28 cellular contexts compared by ENCODE assay signal in genomic region chr13:30442854-30443379, GRCh38. TPM values are rescaled to one million over a fixed set of nuclear protein-coding genes. Genes with fewer than 3 reads are reported as not detected.
DNase-seq lines count a peak whose midpoint lies in the region; ATAC-seq, FAIRE-seq and TF ChIP-seq lines count a peak whose summit lies in the region.
"Had no signal": no experiment of that assay in that cellular context is flagged by ENCODE, and none has a peak within 500 bp of the region (broad histone marks: within the 10 kb centered on the region; RNA-seq: fewer than 3 reads in every experiment).

No MANE protein-coding gene starts in this region.

- FAIRE-seq in GM18507 (lab: Jason Lieb, UNC), result peak; percentile 79

- peaks cover 44 to 80% (median 70%) of the 10 kb centered on the region in 10 experiments for H3K4me1 ChIP-seq in BLaER1 treated with 17β-estradiol and CSF1 and Interleukin-3, amounts not matched to agents 10 nM and 100 nM
- H3K4me1 ChIP-seq in OCI-LY1 (ENCODE audit: insufficient read depth, low read length, severe bottlenecking) (peaks cover 68% of the 10 kb centered on the region), body of pancreas (peaks cover 23% of the 10 kb centered on the region)

- H4K20me1 ChIP-seq in BLaER1 treated with 17β-estradiol and CSF1 and Interleukin-3, amounts not matched to agents 10 nM and 100 nM, result no peaks in the 10 kb centered on the region
- no peaks in the 10 kb centered on the region for H4K20me1 ChIP-seq in OCI-LY1 (ENCODE audit: insufficient read depth, low read length)

- intact Hi-C loops in body of pancreas (cut with DNase I), result no loop called here

- no peaks in the 10 kb centered on the region for H3K36me3 ChIP-seq in BLaER1 treated with 17β-estradiol and CSF1 and Interleukin-3, amounts not matched to agents 10 nM and 100 nM
- H3K36me3 ChIP-seq in OCI-LY1 (ENCODE audit: insufficient read depth, low read length) (peaks cover 14% of the 10 kb centered on the region), body of pancreas (replicated peaks in 1 of 2; ENCODE audit: insufficient read depth in 1 of 2, low read depth in 2 of 2) (no peaks in the 10 kb centered on the region)
- H3K36me3 ChIP-seq: upper lobe of right lung had no signal

- H3K4me1 Mint-ChIP-seq in naive B cell, result peaks cover 55 to 82% (median 74%) of the 10 kb centered on the region in 3 donors

- H3K4me2 ChIP-seq in BLaER1 treated with 17β-estradiol and CSF1 and Interleukin-3, amounts not matched to agents 10 nM and 100 nM, result peak overlapping the region; percentile 47 to 95 (median 93); a peak in 21 of 22 replicates
- H3K4me2 ChIP-seq in OCI-LY1 (ENCODE audit: low read length), result peak overlapping the region; percentile 74

- H3K9ac ChIP-seq in BLaER1 treated with 17β-estradiol and CSF1 and Interleukin-3, amounts not matched to agents 10 nM and 100 nM, result peak overlapping the region in 6 of 11 experiments; percentile 76 to 92 (median 88); a peak in 7 of 22 replicates
- H3K9ac ChIP-seq in OCI-LY1 (ENCODE audit: low read length), result peak overlapping the region; percentile 67; the same call in 1 of the 2 replicates

- peaks cover 0 to 29% (median 10%) of the 10 kb centered on the region in 11 experiments; a peak in 13 of 22 replicates for H3K9me3 ChIP-seq in BLaER1 treated with 17β-estradiol and CSF1 and Interleukin-3, amounts not matched to agents 10 nM and 100 nM (replicated peaks in 1 of 11)
- H3K9me3 ChIP-seq in OCI-LY1 (ENCODE audit: low read length) (no peaks in the 10 kb centered on the region), body of pancreas (no peaks in the 10 kb centered on the region)
- H3K9me3 ChIP-seq: upper lobe of right lung had no signal

- peaks cover 10% of the 10 kb centered on the region; the same call in 1 of the 2 replicates for H3F3A ChIP-seq in OCI-LY1 (ENCODE audit: insufficient read depth, low read length)

- H3K79me2 ChIP-seq in OCI-LY1 (ENCODE audit: insufficient read depth, low read length), result peaks cover 20% of the 10 kb centered on the region

- H3K27ac ChIP-seq in BLaER1 treated with 17β-estradiol and CSF1 and Interleukin-3, amounts not matched to agents 10 nM and 100 nM, result peak overlapping the region in 8 of 11 experiments; percentile 84 to 96 (median 92); a peak in 15 of 22 replicates
- H3K27ac ChIP-seq in OCI-LY1 (ENCODE audit: low read depth, low read length, poor library complexity, severe bottlenecking) (peak overlapping the region; percentile 98), body of pancreas (no peak overlapping the region)
- H3K27ac ChIP-seq: C4-2B, upper lobe of right lung had no signal

- H3K27me3 ChIP-seq in BLaER1 treated with 17β-estradiol and CSF1 and Interleukin-3, amounts not matched to agents 10 nM and 100 nM, result no peaks in the 10 kb centered on the region
- no peaks in the 10 kb centered on the region for H3K27me3 ChIP-seq in OCI-LY1 (ENCODE audit: insufficient read depth, low read length)
- no peaks in the 10 kb centered on the region for H3K27me3 ChIP-seq in body of pancreas
- H3K27me3 ChIP-seq: upper lobe of right lung had no signal

- TF ChIP-seq CTCF in OCI-LY1 (IDR thresholded peaks at IDR 0.05; ENCODE audit: low read length) (no peak), body of pancreas (IDR thresholded peaks at IDR 0.05) (no peak)

- 78 to 85% methylated on average over 6 of the region's 6 CpGs for WGBS in body of pancreas, 2 donors

- peak; percentile 15 to 29 for ATAC-seq in naive B cell (ENCODE audit: low read depth in 2 of 2)
- ATAC-seq in activated naive CD4-positive, alpha-beta T cell treated with anti-CD3 and anti-CD28 coated beads, Interleukin-2, amount 50 U/mL, for 72 hours, result no peak
- no peak for ATAC-seq in GM18511 (IDR thresholded peaks at IDR 0.05; ENCODE audit: unreplicated experiment)
- ATAC-seq in body of pancreas, result no peak
- ATAC-seq: activated CD4-positive, CD25-positive, alpha-beta regulatory T cell treated with anti-CD3 and anti-CD28 coated beads, Interleukin-2, amount 50 U/mL, for 24 hours; activated CD8-positive, alpha-beta T cell treated with anti-CD3 and anti-CD28 coated beads for 36 hours; activated naive CD8-positive, alpha-beta T cell treated with anti-CD3 and anti-CD28 coated beads, Interleukin-2, amount 50 U/mL, for 24 hours; HCT116; naive thymus-derived CD4-positive, alpha-beta T cell; Panc1; T-cell; upper lobe of right lung had no signal

- no peak for TF ChIP-seq POLR2A in body of pancreas (IDR thresholded peaks at IDR 0.05)

- no peaks in the 10 kb centered on the region for H3K36me3 Mint-ChIP-seq in naive B cell
- H3K36me3 Mint-ChIP-seq in activated naive CD4-positive, alpha-beta T cell treated with anti-CD3 and anti-CD28 coated beads, Interleukin-2, amount 50 U/mL, for 72 hours, result no peaks in the 10 kb centered on the region
- H3K36me3 Mint-ChIP-seq: brain, T-cell had no signal

- H3K27me3 Mint-ChIP-seq in naive B cell, result no peaks in the 10 kb centered on the region

- no peak overlapping the region for H3K4me3 ChIP-seq in BLaER1 treated with 17β-estradiol and CSF1 and Interleukin-3, amounts not matched to agents 10 nM and 100 nM
- H3K4me3 ChIP-seq in OCI-LY1 (ENCODE audit: low read depth, low read length, poor library complexity, severe bottlenecking) (no peak overlapping the region), body of pancreas (no peak overlapping the region)
- H3K4me3 ChIP-seq: upper lobe of right lung had no signal

- H3K9me3 Mint-ChIP-seq in naive B cell, result no peaks in the 10 kb centered on the region
- H3K9me3 Mint-ChIP-seq in activated naive CD4-positive, alpha-beta T cell treated with anti-CD3 and anti-CD28 coated beads, Interleukin-2, amount 50 U/mL, for 72 hours, result peaks cover 0 to 7% of the 10 kb centered on the region in 2 donors
- H3K9me3 Mint-ChIP-seq: activated CD8-positive, alpha-beta T cell treated with anti-CD3 and anti-CD28 coated beads for 36 hours; activated naive CD8-positive, alpha-beta T cell treated with anti-CD3 and anti-CD28 coated beads, Interleukin-2, amount 50 U/mL, for 24 hours; T-cell had no signal

- H2AFZ ChIP-seq in OCI-LY1 (ENCODE audit: low read length), result peak overlapping the region; percentile 35

- no peaks in the 10 kb centered on the region for H3K9me2 ChIP-seq in OCI-LY1 (ENCODE audit: low read depth, low read length)

- H3K4me3 Mint-ChIP-seq in naive B cell, result peak overlapping the region; percentile 42 to 94 (median 84)
- H3K4me3 Mint-ChIP-seq: activated CD8-positive, alpha-beta T cell treated with anti-CD3 and anti-CD28 coated beads for 36 hours; activated naive CD8-positive, alpha-beta T cell treated with anti-CD3 and anti-CD28 coated beads, Interleukin-2, amount 50 U/mL, for 24 hours; brain; naive thymus-derived CD4-positive, alpha-beta T cell; T-cell had no signal

- H3K27ac Mint-ChIP-seq in naive B cell, result peak overlapping the region; percentile 74 to 97 (median 89)
- H3K27ac Mint-ChIP-seq in activated naive CD4-positive, alpha-beta T cell treated with anti-CD3 and anti-CD28 coated beads, Interleukin-2, amount 50 U/mL, for 72 hours, result no peak overlapping the region
- H3K27ac Mint-ChIP-seq: activated CD8-positive, alpha-beta T cell treated with anti-CD3 and anti-CD28 coated beads for 36 hours; activated naive CD8-positive, alpha-beta T cell treated with anti-CD3 and anti-CD28 coated beads, Interleukin-2, amount 50 U/mL, for 24 hours; brain; naive thymus-derived CD4-positive, alpha-beta T cell; T-cell had no signal

- DNase-seq in GM18507 (ENCODE audit: extremely low spot score, insufficient read length, low read depth) (no peak), naive B cell (peak; percentile 29), KG1 (lab: John Stamatoyannopoulos, UW) (no peak), body of pancreas (no peak)
- no peak for DNase-seq in activated naive CD4-positive, alpha-beta T cell treated with anti-CD3 and anti-CD28 coated beads, Interleukin-2, amount 50 U/mL, for 72 hours (ENCODE audit: low spot score in 2 of 2)
- DNase-seq: ACHN; activated CD8-positive, alpha-beta T cell treated with anti-CD3 and anti-CD28 coated beads for 36 hours; activated gamma-delta T cell; activated naive CD8-positive, alpha-beta T cell treated with anti-CD3 and anti-CD28 coated beads, Interleukin-2, amount 50 U/mL, for 24 hours; activated T-cell treated with anti-CD3 and anti-CD28 coated beads, Interleukin-2, amount 50 U/mL, for 1 hour; naive thymus-derived CD4-positive, alpha-beta T cell; NCI-H1417 treated with DMSO at 0.1 percent for 48 hours; NCI-H524 treated with DMSO at 0.1 percent for 48 hours; NK-92 treated with Interleukin-12 subunit alpha and Interleukin-12 subunit beta, amount 100 ng/mL, for 24 hours; occipital lobe; stimulated activated CD4-positive, alpha-beta T cell treated with anti-CD3 and anti-CD28 coated beads, Interleukin-1b, Interleukin-23, amount 100 ng/mL, for 48 hours; substantia nigra; T-cell; upper lobe of right lung had no signal

RNA-seq across cellular contexts. Expression of gene UBE2L5, which starts 20.6 kb away (rescaled TPM):
- polyA plus RNA-seq in naive B cell (ENCODE audit: low read depth in 6 of 6), result under 1 TPM in 2 of 6 donors, not detected in 4; 0.19 to 0.31 TPM
- under 1 TPM in 1 of 2 donors, not detected in 1; 0.25 TPM for total RNA-seq in activated naive CD4-positive, alpha-beta T cell treated with anti-CD3 and anti-CD28 coated beads, Interleukin-2, amount 50 U/mL, for 72 hours
- not detected for total RNA-seq in body of pancreas
- total RNA-seq: activated CD8-positive, alpha-beta T cell treated with anti-CD3 and anti-CD28 coated beads for 36 hours; naive thymus-derived CD4-positive, alpha-beta T cell; occipital lobe; skeletal muscle tissue; upper lobe of right lung had no signal

RNA-seq across cellular contexts. Expression of gene HMGB1, which starts 22.8 kb away (rescaled TPM):
- 100 to 1,000 TPM; 649 to 840 (median 792) TPM for polyA plus RNA-seq in naive B cell (ENCODE audit: low read depth in 6 of 6)
- 100 to 1,000 TPM; 418 to 551 TPM for total RNA-seq in activated naive CD4-positive, alpha-beta T cell treated with anti-CD3 and anti-CD28 coated beads, Interleukin-2, amount 50 U/mL, for 72 hours
- 10 to 100 TPM; 54.4 to 97.3 TPM for total RNA-seq in body of pancreas

Comparison
In these comparisons a context has a peak if more than half of its experiments do, and no peak if none do; other contexts are left out.
1. H3K27ac ChIP-seq: peak in BLaER1 treated with 17β-estradiol and CSF1 and Interleukin-3, amounts not matched to agents 10 nM and 100 nM (8 of 11) and OCI-LY1 (single experiment); none in body of pancreas (0 of 4).
2. ATAC-seq: peak in naive B cell (2 of 2); none in activated naive CD4-positive, alpha-beta T cell treated with anti-CD3 and anti-CD28 coated beads, Interleukin-2, amount 50 U/mL, for 72 hours (0 of 2), GM18511 (single experiment) and body of pancreas (single experiment).
3. H3K27ac Mint-ChIP-seq: peak in naive B cell (6 of 6); none in activated naive CD4-positive, alpha-beta T cell treated with anti-CD3 and anti-CD28 coated beads, Interleukin-2, amount 50 U/mL, for 72 hours (0 of 2).
4. RNA of gene HMGB1, which starts 22.8 kb away (total RNA-seq): 418 to 551 TPM in activated naive CD4-positive, alpha-beta T cell treated with anti-CD3 and anti-CD28 coated beads, Interleukin-2, amount 50 U/mL, for 72 hours; 54.4 to 97.3 TPM in body of pancreas; every median in the first group is over 4 times any median in the second.